1 cellular context compared by ENCODE assay signal in the genomic region with DNA sequence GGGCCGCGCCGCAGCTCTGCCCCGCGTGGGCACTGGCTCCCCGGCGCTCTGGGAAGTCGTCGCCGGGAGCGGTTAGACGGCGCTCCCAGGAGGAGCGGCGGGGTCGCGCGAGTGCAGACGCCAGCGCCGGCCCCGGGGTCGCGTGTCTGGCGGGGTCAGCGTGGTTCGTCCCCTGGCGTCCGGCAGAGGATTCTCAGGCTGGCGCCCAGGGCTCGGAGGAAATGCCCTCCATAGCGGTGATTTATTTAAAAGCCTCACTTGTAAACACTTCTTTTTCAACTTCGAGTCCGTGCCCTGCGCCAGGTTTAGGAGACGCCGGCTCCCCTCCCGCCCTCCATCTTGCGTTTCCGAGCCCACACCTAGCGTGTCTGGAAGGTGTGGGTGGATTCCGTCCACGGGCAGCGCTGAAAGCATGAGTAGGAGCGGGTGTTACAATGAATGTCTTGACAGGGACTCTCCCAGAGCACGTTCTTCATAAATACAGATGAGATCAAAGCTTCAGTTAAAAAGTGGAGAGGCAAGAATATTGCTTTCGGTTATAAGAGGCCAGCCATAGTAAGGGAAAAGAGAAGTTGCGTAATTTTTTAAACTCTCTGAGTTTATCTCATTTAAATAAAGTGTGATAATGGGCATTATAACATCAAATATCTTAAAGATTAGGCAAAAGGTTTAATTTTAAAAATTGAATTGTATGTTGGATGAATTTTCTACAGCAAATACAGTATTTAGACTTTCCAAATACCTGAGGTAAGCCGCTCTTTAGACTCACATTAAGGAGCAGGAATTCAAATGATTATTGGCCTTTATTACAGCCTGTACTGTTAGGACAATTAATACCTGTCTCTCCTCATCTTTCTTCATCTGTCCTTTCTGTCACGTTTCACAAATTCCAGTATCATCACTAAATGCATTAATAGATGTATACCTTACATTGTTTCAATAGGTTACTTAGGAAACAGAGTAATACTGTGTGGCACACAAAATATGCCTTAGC.
TF ChIP-seq lines count a peak whose summit lies in the region.

No MANE protein-coding gene starts in this region.

TF ChIP-seq in K562, 482 proteins besides CTCF, POLR2A, EP300 and RAD21 (continued from another document and continues in another):
- no peak for TF ChIP-seq ZNF318 (IDR thresholded peaks at IDR 0.05; ENCODE audit: borderline replicate concordance in 1 of 2, low read depth in 1 of 2)
- no peak for TF ChIP-seq ZSCAN29 (IDR thresholded peaks at IDR 0.05)
- peak; percentile 88; the same call in 1 of the 2 replicates for TF ChIP-seq SMAD4 (CRISPR knock-in tag; conservative IDR thresholded peaks at IDR 0.05)
- peak in 1 of 3 experiments; percentile 87 for TF ChIP-seq YY1 (IDR thresholded peaks at IDR 0.05; ENCODE audit: borderline replicate concordance in 1 of 3, control insufficient read depth in 1 of 3, extremely low read depth in 1 of 3, insufficient read depth in 3 of 3, insufficient read length in 1 of 3, insufficient replicate concordance in 2 of 3, low read depth in 1 of 3, low read length in 2 of 3)
- TF ChIP-seq FUS (optimal IDR thresholded peaks at IDR 0.05; ENCODE audit: low read depth, low read length) = no peak
- TF ChIP-seq SAFB2 (IDR thresholded peaks at IDR 0.05; ENCODE audit: borderline replicate concordance, low read depth, low read length, severe bottlenecking) = no peak
- peak; percentile 4 for TF ChIP-seq CHD1 (IDR thresholded peaks at IDR 0.05; ENCODE audit: low read length)
- TF ChIP-seq HNRNPK (IDR thresholded peaks at IDR 0.05; ENCODE audit: low read depth, low read length, poor library complexity, severe bottlenecking) = no peak
- TF ChIP-seq HDAC6 (IDR thresholded peaks at IDR 0.05; ENCODE audit: low read depth, low read length) = no peak
- TF ChIP-seq NFE2L1 (tag; IDR thresholded peaks at IDR 0.05; ENCODE audit: borderline replicate concordance, low read depth) = no peak
- no peak for TF ChIP-seq SNRNP70 (optimal IDR thresholded peaks at IDR 0.05; ENCODE audit: low read depth, low read length)
- TF ChIP-seq COPS2 (conservative IDR thresholded peaks at IDR 0.05) = no peak
- no peak for TF ChIP-seq ZC3H8 (IDR thresholded peaks at IDR 0.05)
- TF ChIP-seq LEF1 (IDR thresholded peaks at IDR 0.05) = no peak
- no peak for TF ChIP-seq BACH1 (tag; IDR thresholded peaks at IDR 0.05)
- TF ChIP-seq PHB (CRISPR knock-in tag; IDR thresholded peaks at IDR 0.05) = no peak
- no peak for TF ChIP-seq ILF3 (IDR thresholded peaks at IDR 0.05; ENCODE audit: borderline replicate concordance)
- TF ChIP-seq KDM2B (CRISPR knock-in tag; IDR thresholded peaks at IDR 0.05) = no peak
- TF ChIP-seq NFIX (CRISPR knock-in tag; IDR thresholded peaks at IDR 0.05; ENCODE audit: low read depth) = no peak
- TF ChIP-seq NR2C2 (CRISPR knock-in tag; IDR thresholded peaks at IDR 0.05) = no peak
- TF ChIP-seq NR2C2 (tag; IDR thresholded peaks at IDR 0.05) = peak; percentile 89
- no peak for TF ChIP-seq PHF8 (IDR thresholded peaks at IDR 0.05; ENCODE audit: borderline replicate concordance, low read length)
- TF ChIP-seq ZNF174 (CRISPR knock-in tag; IDR thresholded peaks at IDR 0.05) = no peak
- TF ChIP-seq PURB (CRISPR knock-in tag; IDR thresholded peaks at IDR 0.05; ENCODE audit: low read depth) = no peak
- no peak for TF ChIP-seq ZBTB1 (CRISPR knock-in tag; IDR thresholded peaks at IDR 0.05; ENCODE audit: borderline replicate concordance, low read depth)
- no peak for TF ChIP-seq SMC3 (conservative IDR thresholded peaks at IDR 0.05; ENCODE audit: insufficient read depth, low read depth, low read length)
- 0 out of 2 replicates have a peak, but pooled peaks have one; percentile 34 for TF ChIP-seq ARID3A (IDR thresholded peaks at IDR 0.05; ENCODE audit: borderline replicate concordance, low read depth, low read length)
- TF ChIP-seq PTRF (tag; IDR thresholded peaks at IDR 0.05) = no peak
- peak; percentile 13; the same call in 1 of the 2 replicates for TF ChIP-seq MYC (IDR thresholded peaks at IDR 0.05; ENCODE audit: low read depth, low read length)
- no peak for TF ChIP-seq MYC (CRISPR knock-in tag; IDR thresholded peaks at IDR 0.05; ENCODE audit: borderline replicate concordance, low read depth)
- TF ChIP-seq POLR2AphosphoS5 (IDR thresholded peaks at IDR 0.05; ENCODE audit: control insufficient read depth, insufficient read depth, low read depth, low read length) = no peak
- no peak for TF ChIP-seq PRPF4 (IDR thresholded peaks at IDR 0.05; ENCODE audit: insufficient read depth, low read depth, low read length, poor library complexity, severe bottlenecking)
- no peak for TF ChIP-seq ZBED1 (IDR thresholded peaks at IDR 0.05)
- TF ChIP-seq, protein P1, sequence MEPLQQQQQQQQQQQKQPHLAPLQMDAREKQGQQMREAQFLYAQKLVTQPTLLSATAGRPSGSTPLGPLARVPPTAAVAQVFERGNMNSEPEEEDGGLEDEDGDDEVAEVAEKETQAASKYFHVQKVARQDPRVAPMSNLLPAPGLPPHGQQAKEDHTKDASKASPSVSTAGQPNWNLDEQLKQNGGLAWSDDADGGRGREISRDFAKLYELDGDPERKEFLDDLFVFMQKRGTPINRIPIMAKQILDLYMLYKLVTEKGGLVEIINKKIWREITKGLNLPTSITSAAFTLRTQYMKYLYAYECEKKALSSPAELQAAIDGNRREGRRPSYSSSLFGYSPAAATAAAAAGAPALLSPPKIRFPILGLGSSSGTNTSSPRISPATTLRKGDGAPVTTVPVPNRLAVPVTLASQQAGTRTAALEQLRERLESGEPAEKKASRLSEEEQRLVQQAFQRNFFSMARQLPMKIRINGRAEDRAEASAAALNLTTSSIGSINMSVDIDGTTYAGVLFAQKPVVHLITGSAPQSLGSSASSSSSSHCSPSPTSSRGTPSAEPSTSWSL (CRISPR knock-in tag; IDR thresholded peaks at IDR 0.05; ENCODE audit: borderline replicate concordance) = no peak
- TF ChIP-seq IFI16 (CRISPR knock-in tag; IDR thresholded peaks at IDR 0.05) = no peak
- no peak for TF ChIP-seq ZNF41 (CRISPR knock-in tag; conservative IDR thresholded peaks at IDR 0.05)
- no peak for TF ChIP-seq MTA2 (IDR thresholded peaks at IDR 0.05; ENCODE audit: low read depth)
- TF ChIP-seq FIP1L1 (IDR thresholded peaks at IDR 0.05; ENCODE audit: low read depth, low read length, poor library complexity, severe bottlenecking) = no peak
- TF ChIP-seq ZFX (CRISPR knock-in tag; IDR thresholded peaks at IDR 0.05) = no peak; the same call in 1 of the 2 replicates
- TF ChIP-seq, protein P2, sequence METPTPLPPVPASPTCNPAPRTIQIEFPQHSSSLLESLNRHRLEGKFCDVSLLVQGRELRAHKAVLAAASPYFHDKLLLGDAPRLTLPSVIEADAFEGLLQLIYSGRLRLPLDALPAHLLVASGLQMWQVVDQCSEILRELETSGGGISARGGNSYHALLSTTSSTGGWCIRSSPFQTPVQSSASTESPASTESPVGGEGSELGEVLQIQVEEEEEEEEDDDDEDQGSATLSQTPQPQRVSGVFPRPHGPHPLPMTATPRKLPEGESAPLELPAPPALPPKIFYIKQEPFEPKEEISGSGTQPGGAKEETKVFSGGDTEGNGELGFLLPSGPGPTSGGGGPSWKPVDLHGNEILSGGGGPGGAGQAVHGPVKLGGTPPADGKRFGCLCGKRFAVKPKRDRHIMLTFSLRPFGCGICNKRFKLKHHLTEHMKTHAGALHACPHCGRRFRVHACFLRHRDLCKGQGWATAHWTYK (CRISPR knock-in tag; IDR thresholded peaks at IDR 0.05) = no peak
- no peak for TF ChIP-seq ZNF507 (tag; conservative IDR thresholded peaks at IDR 0.05)
- no peak for TF ChIP-seq SOX6 (IDR thresholded peaks at IDR 0.05)
- TF ChIP-seq CREM (IDR thresholded peaks at IDR 0.05; ENCODE audit: low read depth) = peak; percentile 57
- no peak for TF ChIP-seq ZBTB33 (CRISPR knock-in tag; IDR thresholded peaks at IDR 0.05)
